ENCODE assay signal across 1 cellular context in genomic region chr1:53376041-53376461, GRCh38.
TF ChIP-seq lines count a peak whose summit lies in the region.

No MANE protein-coding gene starts in this region.

TF ChIP-seq in SK-N-SH, 30 proteins besides CTCF, POLR2A, EP300 and RAD21 (continued from another document):
- TF ChIP-seq ZBTB33 (IDR thresholded peaks at IDR 0.05; ENCODE audit: borderline replicate concordance, low read depth) = no peak
